17 cellular contexts compared by ENCODE assay signal in genomic region chr7:46738165-46738564, GRCh38.
DNase-seq lines count a peak whose midpoint lies in the region; ATAC-seq and TF ChIP-seq lines count a peak whose summit lies in the region.
"Had no signal": no experiment of that assay in that cellular context is flagged by ENCODE, and none has a peak within 500 bp of the region (broad histone marks: within the 10 kb centered on the region; RNA-seq: fewer than 3 reads in every experiment).

No MANE protein-coding gene starts in this region.

- H4K91ac ChIP-seq in IMR-90 (ENCODE audit: insufficient read depth, low read depth, low read length), result no peak overlapping the region

- POLR2A ChIA-PET in IMR-90 (lab: Charles Lee; ENCODE audit: unreplicated experiment), result no interaction called here

- H2BK5ac ChIP-seq in IMR-90 (ENCODE audit: low read depth, low read length, poor library complexity, severe bottlenecking), result peak overlapping the region; percentile 83

- no peaks in the 10 kb centered on the region for H3K79me2 ChIP-seq in osteoblast (ENCODE audit: insufficient read depth, low read length)

- H3K4me2 ChIP-seq in IMR-90 (ENCODE audit: low read depth, low read length) (no peak overlapping the region), osteoblast (ENCODE audit: insufficient read depth, low read length) (no peak overlapping the region)
- H3K4me2 ChIP-seq: BLaER1 had no signal

- no peak overlapping the region for H2BK20ac ChIP-seq in IMR-90 (ENCODE audit: low read depth, low read length)

- in situ Hi-C loops in IMR-90 (cut with MboI; ENCODE audit: low sequenced_read_pairs), result no loop called here

- TF ChIP-seq CTCF in IMR-90 (conservative IDR thresholded peaks at IDR 0.05; ENCODE audit: low read depth, low read length) (no peak), osteoblast (IDR thresholded peaks at IDR 0.05; ENCODE audit: extremely low read depth, low read depth, low read length) (no peak)

- H3K56ac ChIP-seq in IMR-90 (ENCODE audit: extremely low read depth, insufficient read depth, low read length), result no peak overlapping the region

- H3K4me3 ChIP-seq in IMR-90 (ENCODE audit: insufficient read depth, low read depth, low read length) (no peak overlapping the region), osteoblast (ENCODE audit: insufficient read depth, low read length) (no peak overlapping the region)
- H3K4me3 ChIP-seq: BLaER1, HAP-1 had no signal

- no CpG with 5 or more reads among the region's 5 CpGs for WGBS in IMR-90 (ENCODE audit: extremely low coverage in 2 of 2, insufficient read length in 1 of 2), 2 experiments

- no peak overlapping the region for H4K8ac ChIP-seq in IMR-90 (ENCODE audit: low read depth in 2 of 2, low read length in 2 of 2)

- no peak overlapping the region for H2BK15ac ChIP-seq in IMR-90 (ENCODE audit: low read depth, low read length)

- H3K18ac ChIP-seq in IMR-90 (ENCODE audit: low read depth, low read length), result no peak overlapping the region

- H3K36me3 ChIP-seq in IMR-90 (ENCODE audit: control insufficient read depth, insufficient read depth, low read length), result no peaks in the 10 kb centered on the region
- no peaks in the 10 kb centered on the region for H3K36me3 ChIP-seq in osteoblast (ENCODE audit: insufficient read depth, low read length)
- H3K36me3 ChIP-seq: BLaER1, HAP-1 had no signal

- peaks cover 7% of the 10 kb centered on the region; the same call in 1 of the 2 replicates for H3K4me1 ChIP-seq in IMR-90 (ENCODE audit: control insufficient read depth, insufficient read depth, low read length)
- H3K4me1 ChIP-seq in osteoblast (ENCODE audit: insufficient read depth, low read length), result no peaks in the 10 kb centered on the region
- H3K4me1 ChIP-seq: BLaER1, Caco-2, HAP-1 had no signal

- no peak overlapping the region for H2AFZ ChIP-seq in IMR-90 (replicated peaks; ENCODE audit: low read length, poor library complexity)
- peak overlapping the region; percentile 10 for H2AFZ ChIP-seq in osteoblast (ENCODE audit: low read length)

- H4K20me1 ChIP-seq in IMR-90 (ENCODE audit: insufficient read depth, low read length) (no peaks in the 10 kb centered on the region), osteoblast (ENCODE audit: insufficient read depth, low read length) (no peaks in the 10 kb centered on the region)
- H4K20me1 ChIP-seq: BLaER1 had no signal

- H2AK5ac ChIP-seq in IMR-90 (ENCODE audit: low read depth, low read length), result no peak overlapping the region

- H3K9me3 ChIP-seq in IMR-90 (ENCODE audit: control insufficient read depth, insufficient read depth, low read length) (no peaks in the 10 kb centered on the region), osteoblast (ENCODE audit: low read depth, low read length) (no peaks in the 10 kb centered on the region)
- H3K9me3 ChIP-seq: BLaER1, Caco-2, HAP-1 had no signal

- no peak for TF ChIP-seq POLR2A in IMR-90 (IDR thresholded peaks at IDR 0.05; ENCODE audit: low read depth, low read length)

- no TSS peak for BruUV-seq in IMR-90 (replicated peaks; lab: Mats Ljungman, UMichigan)

- no peak overlapping the region for H3K23ac ChIP-seq in IMR-90 (ENCODE audit: low read depth, low read length)

- intact Hi-C loops in IMR-90 (cut with micrococcal nuclease), result no loop called here

- no peak for TF ChIP-seq RAD21 in IMR-90 (IDR thresholded peaks at IDR 0.05; ENCODE audit: low read length)

- DNase-seq in ELR (ENCODE audit: low read depth) (peak; percentile 67), IMR-90 (peak; percentile 69), osteoblast (ENCODE audit: insufficient read length, low spot score, missing footprints) (no peak), hepatic stellate cell (ENCODE audit: low spot score) (no peak)
- DNase-seq: Caco-2; CD4-positive, CD25-positive, alpha-beta regulatory T cell; CD8-positive, alpha-beta T cell; DMS 273 treated with DMSO at 0.1 percent for 48 hours; DMS79; EL; GF-D8; GOT3 had no signal

- H3K14ac ChIP-seq in IMR-90 (replicated peaks; ENCODE audit: low read depth, low read length), result no peak overlapping the region

- H2AK9ac ChIP-seq in IMR-90 (replicated peaks; ENCODE audit: low read depth, low read length, poor library complexity), result no peak overlapping the region

- peaks cover 3% of the 10 kb centered on the region; the same call in 1 of the 2 replicates for H3K9me1 ChIP-seq in IMR-90 (ENCODE audit: insufficient read depth, low read length)

- peak; percentile 75 for ATAC-seq in IMR-90 (ENCODE audit: low read depth)
- no peak for ATAC-seq in GM18511 (IDR thresholded peaks at IDR 0.05; ENCODE audit: unreplicated experiment)
- ATAC-seq in GM18517 (IDR thresholded peaks at IDR 0.05; ENCODE audit: unreplicated experiment), result no peak
- ATAC-seq: CD8-positive, alpha-beta T cell had no signal

- H3K27me3 ChIP-seq in IMR-90 (ENCODE audit: control insufficient read depth, insufficient read depth, low read length) (no peaks in the 10 kb centered on the region), osteoblast (ENCODE audit: insufficient read depth, low read length) (no peaks in the 10 kb centered on the region)
- H3K27me3 ChIP-seq: BLaER1 had no signal

- no peak overlapping the region for H4K5ac ChIP-seq in IMR-90 (ENCODE audit: low read depth, low read length)

- dilution Hi-C loops in IMR-90 (cut with HindIII; ENCODE audit: low sequenced_read_pairs, unreplicated experiment), result no loop called here

- no peak overlapping the region for H3K9ac ChIP-seq in IMR-90 (ENCODE audit: low read depth, low read length)
- H3K9ac ChIP-seq: BLaER1 had no signal

- H3K79me1 ChIP-seq in IMR-90 (ENCODE audit: low read depth in 1 of 2, low read length in 2 of 2), result no peaks in the 10 kb centered on the region

- H3K4ac ChIP-seq in IMR-90 (ENCODE audit: low read depth, low read length), result no peak overlapping the region

- no peak overlapping the region for H2BK120ac ChIP-seq in IMR-90 (ENCODE audit: low read depth, low read length)

- CTCF ChIA-PET in IMR-90 (lab: Yijun Ruan, JAX), result no interaction called here

- H3K27ac ChIP-seq in IMR-90 (ENCODE audit: insufficient read depth, low read length), result no peak overlapping the region
- H3K27ac ChIP-seq in osteoblast (ENCODE audit: low read depth, low read length), result no peak overlapping the region
- H3K27ac ChIP-seq: BLaER1, C4-2B had no signal

TF ChIP-seq in IMR-90, 13 proteins besides CTCF, POLR2A, EP300 and RAD21:
- TF ChIP-seq, protein P1, sequence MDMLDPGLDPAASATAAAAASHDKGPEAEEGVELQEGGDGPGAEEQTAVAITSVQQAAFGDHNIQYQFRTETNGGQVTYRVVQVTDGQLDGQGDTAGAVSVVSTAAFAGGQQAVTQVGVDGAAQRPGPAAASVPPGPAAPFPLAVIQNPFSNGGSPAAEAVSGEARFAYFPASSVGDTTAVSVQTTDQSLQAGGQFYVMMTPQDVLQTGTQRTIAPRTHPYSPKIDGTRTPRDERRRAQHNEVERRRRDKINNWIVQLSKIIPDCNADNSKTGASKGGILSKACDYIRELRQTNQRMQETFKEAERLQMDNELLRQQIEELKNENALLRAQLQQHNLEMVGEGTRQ (IDR thresholded peaks at IDR 0.05; ENCODE audit: low read depth, low read length), result no peak
- TF ChIP-seq CEBPB (IDR thresholded peaks at IDR 0.05; ENCODE audit: low read depth, low read length), result no peak
- TF ChIP-seq ELK1 (IDR thresholded peaks at IDR 0.05; ENCODE audit: borderline replicate concordance, low read depth, low read length), result no peak
- TF ChIP-seq FOS (IDR thresholded peaks at IDR 0.05; ENCODE audit: low read depth, low read length), result no peak
- no peak for TF ChIP-seq NFE2L2 (IDR thresholded peaks at IDR 0.05; ENCODE audit: low read depth, low read length)
- TF ChIP-seq MAZ (IDR thresholded peaks at IDR 0.05; ENCODE audit: borderline replicate concordance, low read depth, low read length), result no peak
- TF ChIP-seq BHLHE40 (IDR thresholded peaks at IDR 0.05; ENCODE audit: low read depth, low read length), result no peak
- no peak for TF ChIP-seq CHD1 (IDR thresholded peaks at IDR 0.05; ENCODE audit: low read depth, low read length)
- no peak for TF ChIP-seq MXI1 (IDR thresholded peaks at IDR 0.05; ENCODE audit: borderline replicate concordance, low read depth, low read length)
- TF ChIP-seq SMC3 (IDR thresholded peaks at IDR 0.05; ENCODE audit: low read depth, low read length), result no peak
- TF ChIP-seq RCOR1 (IDR thresholded peaks at IDR 0.05; ENCODE audit: insufficient replicate concordance, low read length), result no peak
- TF ChIP-seq RFX5 (IDR thresholded peaks at IDR 0.05; ENCODE audit: low read depth, low read length), result no peak
- TF ChIP-seq MAFK (IDR thresholded peaks at IDR 0.05; ENCODE audit: low read depth, low read length), result no peak

Comparison
In these comparisons a context has a peak if more than half of its experiments do, and no peak if none do; other contexts are left out.
1. DNase-seq: peak in ELR (single experiment) and IMR-90 (single experiment); none in osteoblast (single experiment) and hepatic stellate cell (single experiment).